Comparison of ENCODE assay signal across 1 cellular context in the genomic region with DNA sequence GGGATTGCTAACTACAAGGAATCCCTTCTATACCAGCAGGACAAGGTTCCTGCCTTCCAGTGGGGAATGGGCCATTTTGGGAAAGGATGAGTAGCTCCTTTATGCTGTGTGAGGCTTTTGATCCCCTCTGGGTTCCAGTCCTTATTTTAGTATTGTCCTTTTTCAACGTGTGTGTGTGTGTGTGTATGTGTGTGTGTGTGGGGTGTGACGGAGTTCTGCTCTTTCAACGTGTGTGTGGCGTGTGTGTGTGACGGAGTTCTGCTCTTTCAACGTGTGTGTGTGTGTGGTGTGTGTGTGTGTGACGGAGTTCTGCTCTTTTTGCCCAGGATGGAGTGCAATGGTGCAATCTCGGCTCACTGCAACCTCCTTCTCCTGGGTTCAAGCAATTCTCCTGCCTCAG.
TF ChIP-seq lines count a peak whose summit lies in the region.

No MANE protein-coding gene starts in this region.

TF ChIP-seq in HEK293, 187 proteins besides CTCF, POLR2A, EP300 and RAD21:
- TF ChIP-seq, protein P1, sequence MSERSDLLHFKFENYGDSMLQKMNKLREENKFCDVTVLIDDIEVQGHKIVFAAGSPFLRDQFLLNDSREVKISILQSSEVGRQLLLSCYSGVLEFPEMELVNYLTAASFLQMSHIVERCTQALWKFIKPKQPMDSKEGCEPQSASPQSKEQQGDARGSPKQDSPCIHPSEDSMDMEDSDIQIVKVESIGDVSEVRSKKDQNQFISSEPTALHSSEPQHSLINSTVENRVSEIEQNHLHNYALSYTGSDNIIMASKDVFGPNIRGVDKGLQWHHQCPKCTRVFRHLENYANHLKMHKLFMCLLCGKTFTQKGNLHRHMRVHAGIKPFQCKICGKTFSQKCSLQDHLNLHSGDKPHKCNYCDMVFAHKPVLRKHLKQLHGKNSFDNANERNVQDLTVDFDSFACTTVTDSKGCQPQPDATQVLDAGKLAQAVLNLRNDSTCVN (tag by site-specific recombination; optimal IDR thresholded peaks at IDR 0.05), result no peak
- no peak for TF ChIP-seq ZNF223 (tag by site-specific recombination; IDR thresholded peaks at IDR 0.05)
- TF ChIP-seq, protein P2, sequence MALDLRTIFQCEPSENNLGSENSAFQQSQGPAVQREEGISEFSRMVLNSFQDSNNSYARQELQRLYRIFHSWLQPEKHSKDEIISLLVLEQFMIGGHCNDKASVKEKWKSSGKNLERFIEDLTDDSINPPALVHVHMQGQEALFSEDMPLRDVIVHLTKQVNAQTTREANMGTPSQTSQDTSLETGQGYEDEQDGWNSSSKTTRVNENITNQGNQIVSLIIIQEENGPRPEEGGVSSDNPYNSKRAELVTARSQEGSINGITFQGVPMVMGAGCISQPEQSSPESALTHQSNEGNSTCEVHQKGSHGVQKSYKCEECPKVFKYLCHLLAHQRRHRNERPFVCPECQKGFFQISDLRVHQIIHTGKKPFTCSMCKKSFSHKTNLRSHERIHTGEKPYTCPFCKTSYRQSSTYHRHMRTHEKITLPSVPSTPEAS (tag by site-specific recombination; IDR thresholded peaks at IDR 0.05), result peak; percentile 91
- TF ChIP-seq BCL11A (tag by site-specific recombination; IDR thresholded peaks at IDR 0.05; ENCODE audit: low read depth), result no peak
- TF ChIP-seq ZNF600 (tag by site-specific recombination; IDR thresholded peaks at IDR 0.05), result peak; percentile 80
- TF ChIP-seq ZNF202 (tag by site-specific recombination; IDR thresholded peaks at IDR 0.05; ENCODE audit: borderline replicate concordance), result no peak
- no peak for TF ChIP-seq ZNF544 (tag by site-specific recombination; IDR thresholded peaks at IDR 0.05)
- no peak for TF ChIP-seq ZNF677 (tag by site-specific recombination; IDR thresholded peaks at IDR 0.05)
